1 cellular context compared by ENCODE assay signal in genomic region chr9:19408693-19409405, GRCh38.
TF ChIP-seq lines count a peak whose summit lies in the region.

Gene ACER2, plus strand, starts transcription at chr9:19409009. Its CDS starts 76 bp downstream, at chr9:19409085.

TF ChIP-seq in HepG2, 621 proteins besides CTCF, POLR2A, EP300 and RAD21 (continued from another document and continues in another):
- TF ChIP-seq, protein P1, sequence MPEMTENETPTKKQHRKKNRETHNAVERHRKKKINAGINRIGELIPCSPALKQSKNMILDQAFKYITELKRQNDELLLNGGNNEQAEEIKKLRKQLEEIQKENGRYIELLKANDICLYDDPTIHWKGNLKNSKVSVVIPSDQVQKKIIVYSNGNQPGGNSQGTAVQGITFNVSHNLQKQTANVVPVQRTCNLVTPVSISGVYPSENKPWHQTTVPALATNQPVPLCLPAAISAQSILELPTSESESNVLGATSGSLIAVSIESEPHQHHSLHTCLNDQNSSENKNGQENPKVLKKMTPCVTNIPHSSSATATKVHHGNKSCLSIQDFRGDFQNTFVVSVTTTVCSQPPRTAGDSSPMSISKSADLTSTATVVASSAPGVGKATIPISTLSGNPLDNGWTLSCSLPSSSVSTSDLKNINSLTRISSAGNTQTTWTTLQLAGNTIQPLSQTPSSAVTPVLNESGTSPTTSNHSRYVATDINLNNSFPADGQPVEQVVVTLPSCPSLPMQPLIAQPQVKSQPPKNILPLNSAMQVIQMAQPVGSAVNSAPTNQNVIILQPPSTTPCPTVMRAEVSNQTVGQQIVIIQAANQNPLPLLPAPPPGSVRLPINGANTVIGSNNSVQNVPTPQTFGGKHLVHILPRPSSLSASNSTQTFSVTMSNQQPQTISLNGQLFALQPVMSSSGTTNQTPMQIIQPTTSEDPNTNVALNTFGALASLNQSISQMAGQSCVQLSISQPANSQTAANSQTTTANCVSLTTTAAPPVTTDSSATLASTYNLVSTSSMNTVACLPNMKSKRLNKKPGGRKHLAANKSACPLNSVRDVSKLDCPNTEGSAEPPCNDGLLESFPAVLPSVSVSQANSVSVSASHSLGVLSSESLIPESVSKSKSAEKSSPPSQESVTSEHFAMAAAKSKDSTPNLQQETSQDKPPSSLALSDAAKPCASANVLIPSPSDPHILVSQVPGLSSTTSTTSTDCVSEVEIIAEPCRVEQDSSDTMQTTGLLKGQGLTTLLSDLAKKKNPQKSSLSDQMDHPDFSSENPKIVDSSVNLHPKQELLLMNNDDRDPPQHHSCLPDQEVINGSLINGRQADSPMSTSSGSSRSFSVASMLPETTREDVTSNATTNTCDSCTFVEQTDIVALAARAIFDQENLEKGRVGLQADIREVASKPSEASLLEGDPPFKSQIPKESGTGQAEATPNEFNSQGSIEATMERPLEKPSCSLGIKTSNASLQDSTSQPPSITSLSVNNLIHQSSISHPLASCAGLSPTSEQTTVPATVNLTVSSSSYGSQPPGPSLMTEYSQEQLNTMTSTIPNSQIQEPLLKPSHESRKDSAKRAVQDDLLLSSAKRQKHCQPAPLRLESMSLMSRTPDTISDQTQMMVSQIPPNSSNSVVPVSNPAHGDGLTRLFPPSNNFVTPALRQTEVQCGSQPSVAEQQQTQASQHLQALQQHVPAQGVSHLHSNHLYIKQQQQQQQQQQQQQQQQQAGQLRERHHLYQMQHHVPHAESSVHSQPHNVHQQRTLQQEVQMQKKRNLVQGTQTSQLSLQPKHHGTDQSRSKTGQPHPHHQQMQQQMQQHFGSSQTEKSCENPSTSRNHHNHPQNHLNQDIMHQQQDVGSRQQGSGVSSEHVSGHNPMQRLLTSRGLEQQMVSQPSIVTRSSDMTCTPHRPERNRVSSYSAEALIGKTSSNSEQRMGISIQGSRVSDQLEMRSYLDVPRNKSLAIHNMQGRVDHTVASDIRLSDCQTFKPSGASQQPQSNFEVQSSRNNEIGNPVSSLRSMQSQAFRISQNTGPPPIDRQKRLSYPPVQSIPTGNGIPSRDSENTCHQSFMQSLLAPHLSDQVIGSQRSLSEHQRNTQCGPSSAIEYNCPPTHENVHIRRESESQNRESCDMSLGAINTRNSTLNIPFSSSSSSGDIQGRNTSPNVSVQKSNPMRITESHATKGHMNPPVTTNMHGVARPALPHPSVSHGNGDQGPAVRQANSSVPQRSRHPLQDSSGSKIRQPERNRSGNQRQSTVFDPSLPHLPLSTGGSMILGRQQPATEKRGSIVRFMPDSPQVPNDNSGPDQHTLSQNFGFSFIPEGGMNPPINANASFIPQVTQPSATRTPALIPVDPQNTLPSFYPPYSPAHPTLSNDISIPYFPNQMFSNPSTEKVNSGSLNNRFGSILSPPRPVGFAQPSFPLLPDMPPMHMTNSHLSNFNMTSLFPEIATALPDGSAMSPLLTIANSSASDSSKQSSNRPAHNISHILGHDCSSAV (CRISPR knock-in tag; IDR thresholded peaks at IDR 0.05; ENCODE audit: borderline replicate concordance) = no peak
- TF ChIP-seq KLF16 (CRISPR knock-in tag; IDR thresholded peaks at IDR 0.05) (peak in 1 of 2 experiments; percentile 40; a peak in 2 of 4 replicates), DR1 (CRISPR knock-in tag; IDR thresholded peaks at IDR 0.05) (peak; percentile 95), MEIS2 (CRISPR knock-in tag; IDR thresholded peaks at IDR 0.05) (0 out of 2 replicates have a peak, but pooled peaks have one; percentile 36), BATF2 (CRISPR knock-in tag; IDR thresholded peaks at IDR 0.05) (peak; percentile 78; the same call in 1 of the 2 replicates), ATF7 (IDR thresholded peaks at IDR 0.05) (no peak), ATF7 (CRISPR knock-in tag; IDR thresholded peaks at IDR 0.05) (no peak), REST (IDR thresholded peaks at IDR 0.05; ENCODE audit: borderline replicate concordance in 1 of 2, low read depth in 1 of 2, low read length in 2 of 2) (no peak; a peak in 1 of 4 replicates), ZNF280B (CRISPR knock-in tag; IDR thresholded peaks at IDR 0.05; ENCODE audit: borderline replicate concordance) (no peak; the same call in none of the 2 replicates), ZBTB8A (CRISPR knock-in tag; IDR thresholded peaks at IDR 0.05; ENCODE audit: borderline replicate concordance, low read depth) (no peak), ZNF407 (CRISPR knock-in tag; IDR thresholded peaks at IDR 0.05; ENCODE audit: not compliant biosample characterization) (no peak), HBP1 (CRISPR knock-in tag; IDR thresholded peaks at IDR 0.05; ENCODE audit: low read depth) (0 out of 2 replicates have a peak, but pooled peaks have one; percentile 73)
- TF ChIP-seq, protein P2, sequence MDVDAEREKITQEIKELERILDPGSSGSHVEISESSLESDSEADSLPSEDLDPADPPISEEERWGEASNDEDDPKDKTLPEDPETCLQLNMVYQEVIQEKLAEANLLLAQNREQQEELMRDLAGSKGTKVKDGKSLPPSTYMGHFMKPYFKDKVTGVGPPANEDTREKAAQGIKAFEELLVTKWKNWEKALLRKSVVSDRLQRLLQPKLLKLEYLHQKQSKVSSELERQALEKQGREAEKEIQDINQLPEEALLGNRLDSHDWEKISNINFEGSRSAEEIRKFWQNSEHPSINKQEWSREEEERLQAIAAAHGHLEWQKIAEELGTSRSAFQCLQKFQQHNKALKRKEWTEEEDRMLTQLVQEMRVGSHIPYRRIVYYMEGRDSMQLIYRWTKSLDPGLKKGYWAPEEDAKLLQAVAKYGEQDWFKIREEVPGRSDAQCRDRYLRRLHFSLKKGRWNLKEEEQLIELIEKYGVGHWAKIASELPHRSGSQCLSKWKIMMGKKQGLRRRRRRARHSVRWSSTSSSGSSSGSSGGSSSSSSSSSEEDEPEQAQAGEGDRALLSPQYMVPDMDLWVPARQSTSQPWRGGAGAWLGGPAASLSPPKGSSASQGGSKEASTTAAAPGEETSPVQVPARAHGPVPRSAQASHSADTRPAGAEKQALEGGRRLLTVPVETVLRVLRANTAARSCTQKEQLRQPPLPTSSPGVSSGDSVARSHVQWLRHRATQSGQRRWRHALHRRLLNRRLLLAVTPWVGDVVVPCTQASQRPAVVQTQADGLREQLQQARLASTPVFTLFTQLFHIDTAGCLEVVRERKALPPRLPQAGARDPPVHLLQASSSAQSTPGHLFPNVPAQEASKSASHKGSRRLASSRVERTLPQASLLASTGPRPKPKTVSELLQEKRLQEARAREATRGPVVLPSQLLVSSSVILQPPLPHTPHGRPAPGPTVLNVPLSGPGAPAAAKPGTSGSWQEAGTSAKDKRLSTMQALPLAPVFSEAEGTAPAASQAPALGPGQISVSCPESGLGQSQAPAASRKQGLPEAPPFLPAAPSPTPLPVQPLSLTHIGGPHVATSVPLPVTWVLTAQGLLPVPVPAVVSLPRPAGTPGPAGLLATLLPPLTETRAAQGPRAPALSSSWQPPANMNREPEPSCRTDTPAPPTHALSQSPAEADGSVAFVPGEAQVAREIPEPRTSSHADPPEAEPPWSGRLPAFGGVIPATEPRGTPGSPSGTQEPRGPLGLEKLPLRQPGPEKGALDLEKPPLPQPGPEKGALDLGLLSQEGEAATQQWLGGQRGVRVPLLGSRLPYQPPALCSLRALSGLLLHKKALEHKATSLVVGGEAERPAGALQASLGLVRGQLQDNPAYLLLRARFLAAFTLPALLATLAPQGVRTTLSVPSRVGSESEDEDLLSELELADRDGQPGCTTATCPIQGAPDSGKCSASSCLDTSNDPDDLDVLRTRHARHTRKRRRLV (CRISPR knock-in tag; IDR thresholded peaks at IDR 0.05) = no peak
